ENCODE assay signal across 8 cellular contexts in the genomic region with DNA sequence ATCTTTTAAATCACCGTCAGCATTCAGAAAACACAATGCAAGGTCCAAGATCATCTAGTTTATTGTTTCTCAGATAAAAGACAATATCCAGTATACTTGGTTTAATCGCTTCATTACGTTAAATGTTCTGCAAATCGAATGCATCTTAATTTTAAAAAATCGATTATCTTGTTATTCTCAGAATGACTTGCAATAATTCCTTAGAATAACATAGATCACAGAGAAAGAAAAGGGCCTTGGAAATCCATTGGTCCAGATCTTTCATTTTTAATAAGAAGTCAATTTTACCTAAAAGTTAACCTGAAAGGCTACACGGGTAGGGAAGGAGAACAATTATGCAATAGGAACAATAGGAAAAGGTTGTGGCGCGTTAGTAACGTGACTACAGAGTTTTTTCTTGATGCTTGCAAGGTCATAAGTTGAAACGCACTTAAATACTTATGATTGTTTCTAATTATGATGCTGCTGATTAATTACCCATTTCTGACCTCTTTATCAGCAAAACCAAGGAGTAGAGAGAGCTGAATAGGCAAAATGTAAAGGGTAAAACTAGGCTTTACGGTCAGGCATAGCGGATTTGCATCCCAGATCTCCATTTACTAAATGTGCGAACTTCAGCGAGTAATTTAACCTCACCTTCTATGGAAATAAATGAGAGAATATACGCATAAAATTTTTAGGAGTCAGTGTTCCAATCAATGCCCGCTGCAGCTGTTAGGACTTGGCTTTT. TPM values are rescaled to one million over a fixed set of nuclear protein-coding genes. Genes with fewer than 3 reads are reported as not detected.
DNase-seq lines count a peak whose midpoint lies in the region; ATAC-seq and TF ChIP-seq lines count a peak whose summit lies in the region.

No MANE protein-coding gene starts in this region.

- DNase-seq in GM23248 (peak; percentile 15), SJSA1 (ENCODE audit: low read depth in 1 of 2, low spot score in 2 of 2) (no peak), fibroblast of pulmonary artery (ENCODE audit: low read depth) (peak; percentile 10), skeletal muscle cell (ENCODE audit: low read depth) (no peak), SKM-1 (lab: John Stamatoyannopoulos, UW; ENCODE audit: unreplicated experiment) (no peak), head of caudate nucleus (no peak), NCI-H446 treated with DMSO at 0.1 percent for 48 hours (lab: John Stamatoyannopoulos, UW) (no peak)

- ATAC-seq in GM21717 (IDR thresholded peaks at IDR 0.05; ENCODE audit: unreplicated experiment), result no peak

- in situ Hi-C loops in GM23248 (cut with MboI), result loop anchor here (10.0 kb wide), 1 partner anchor 215 kb away; no protein-coding TSS in a partner anchor

- H3K79me2 ChIP-seq in GM23248 (ENCODE audit: insufficient read depth), result peaks cover 21% of the 10 kb centered on the region

- H4K20me1 ChIP-seq in GM23248 (ENCODE audit: insufficient read depth), result no peaks in the 10 kb centered on the region

- H3F3A ChIP-seq in GM23248 (ENCODE audit: insufficient read depth), result peaks cover 6% of the 10 kb centered on the region; the same call in 1 of the 2 replicates

- H3K9me2 ChIP-seq in GM23248 (ENCODE audit: insufficient read depth), result no peaks in the 10 kb centered on the region

- 27 to 28% methylated on average over 16 of the region's 16 CpGs for WGBS in GM23248 (ENCODE audit: low coverage in 1 of 2, low lambda C conversion rate in 2 of 2, missing lambda C conversion rate in 2 of 2), 2 experiments

- peak overlapping the region; percentile 93 for H3K4me3 ChIP-seq in GM23248
- peak overlapping the region; percentile 49 for H3K4me3 ChIP-seq in SJSA1
- H3K4me3 ChIP-seq in fibroblast of pulmonary artery (replicated peaks; ENCODE audit: low read depth, low read length), result peak overlapping the region; percentile 82
- peak overlapping the region; percentile 78 for H3K4me3 ChIP-seq in skeletal muscle cell (ENCODE audit: low read depth, low read length)

- H3K4me1 ChIP-seq in GM23248 (ENCODE audit: insufficient read depth), result peaks cover 4% of the 10 kb centered on the region; the same call in 1 of the 2 replicates
- H3K4me1 ChIP-seq in SJSA1 (replicated peaks), result peaks cover 14% of the 10 kb centered on the region

- TF ChIP-seq CTCF in fibroblast of pulmonary artery (IDR thresholded peaks at IDR 0.05; ENCODE audit: low read length, missing control alignments), result no peak

- intact Hi-C loops in head of caudate nucleus (cut with DNase I), result loop anchor here (2.0 kb wide), 1 partner anchor 93 kb away; no protein-coding TSS in a partner anchor

- peak overlapping the region; percentile 85 for H3K9ac ChIP-seq in GM23248

- H2AFZ ChIP-seq in GM23248, result peak overlapping the region; percentile 99

- peak overlapping the region; percentile 94 for H3K4me2 ChIP-seq in GM23248 (ENCODE audit: unreplicated experiment)

- H3K36me3 ChIP-seq in GM23248 (ENCODE audit: low read depth) (no peaks in the 10 kb centered on the region), SJSA1 (peaks cover under 1% of the 10 kb centered on the region)

- peak overlapping the region; percentile 38; the same call in 1 of the 2 replicates for H3K27ac ChIP-seq in GM23248
- peak overlapping the region; percentile 20 for H3K27ac ChIP-seq in SJSA1

- H3K9me3 ChIP-seq in GM23248 (ENCODE audit: low read depth) (no peaks in the 10 kb centered on the region), SJSA1 (replicated peaks) (no peaks in the 10 kb centered on the region)

- H3K27me3 ChIP-seq in GM23248 (replicated peaks; ENCODE audit: insufficient read depth) (no peaks in the 10 kb centered on the region), SJSA1 (replicated peaks) (no peaks in the 10 kb centered on the region)

RNA-seq across cellular contexts. Expression of a gene that starts 0.8 kb away (rescaled TPM):
- total RNA-seq in GM23248 (2014; rRNA removed; shearing (Covaris generic)), result 7.5 and 8.5 TPM in 2 replicates
- 23.4 and 27.5 TPM in 2 replicates for polyA plus RNA-seq in GM23248 (2016; fragmentation: Nextera tagmentation; extraction: Ambion mirVana)
- total RNA-seq in SJSA1 (2014; rRNA removed; shearing (Covaris generic)), result 33.1 and 127 TPM in 2 replicates

RNA-seq across cellular contexts. Expression of a gene that starts 4.9 kb away (rescaled TPM):
- total RNA-seq in GM23248 (2014; rRNA removed; shearing (Covaris generic)), result 150 and 184 TPM in 2 replicates
- polyA plus RNA-seq in GM23248 (2016; fragmentation: Nextera tagmentation; extraction: Ambion mirVana), result 458 and 466 TPM in 2 replicates
- total RNA-seq in SJSA1 (2014; rRNA removed; shearing (Covaris generic)), result 517 and 555 TPM in 2 replicates

Comparison
In these comparisons a context has a peak if more than half of its experiments do, and no peak if none do; other contexts are left out.
1. DNase-seq: peak in GM23248 (single experiment) and fibroblast of pulmonary artery (single experiment); none in SJSA1 (0 of 2), skeletal muscle cell (single experiment), SKM-1 (single experiment), head of caudate nucleus (0 of 42) and NCI-H446 treated with DMSO at 0.1 percent for 48 hours (single experiment).
2. Peak in every context shown above with its lines, with median percentiles within 50 percentile points of each other: H3K4me3 ChIP-seq.